ENCODE assay signal across 18 cellular contexts in genomic region chr3:195453236-195453635, GRCh38. TPM values are rescaled to one million over a fixed set of nuclear protein-coding genes. Genes with fewer than 3 reads are reported as not detected.
A peak's percentile ranks its signal among the peaks of the same experiment; 100 is the strongest.
DNase-seq lines count a peak whose midpoint lies in the region; ATAC-seq and TF ChIP-seq lines count a peak whose summit lies in the region.
"Had no signal": no experiment of that assay in that cellular context is flagged by ENCODE, and none has a peak within 500 bp of the region (broad histone marks: within the 10 kb centered on the region; RNA-seq: fewer than 3 reads in every experiment).

No MANE protein-coding gene starts in this region.

- H3K27ac ChIP-seq in IMR-90 (ENCODE audit: insufficient read depth, low read length) = no peak overlapping the region
- H3K27ac ChIP-seq in naive thymus-derived CD4-positive, alpha-beta T cell (ENCODE audit: low read depth, low read length) = no peak overlapping the region
- H3K27ac ChIP-seq: A549, BLaER1, PC-9, SJCRH30 had no signal

- H2BK20ac ChIP-seq in IMR-90 (ENCODE audit: low read depth, low read length) = no peak overlapping the region

- no peak overlapping the region for H3K4me3 Mint-ChIP-seq in activated CD4-positive, alpha-beta memory T cell treated with anti-CD3 and anti-CD28 coated beads, Interleukin-2, amount 10 ng/mL, durations not matched to agents 7 days and 5 days
- no peak overlapping the region for H3K4me3 Mint-ChIP-seq in activated CD4-positive, alpha-beta memory T cell treated with anti-CD3 and anti-CD28 coated beads for 36 hours
- peak overlapping the region; percentile 25 for H3K4me3 Mint-ChIP-seq in T-helper 2 cell treated with Interferon-gamma antibody and Interleukin-4, amounts not matched to agents 5 μg/mL and 100 μg/mL, for 36 hours
- no peak overlapping the region for H3K4me3 Mint-ChIP-seq in naive thymus-derived CD4-positive, alpha-beta T cell
- H3K4me3 Mint-ChIP-seq: CD8-positive, alpha-beta T cell; H9 had no signal

- H3K4ac ChIP-seq in IMR-90 (ENCODE audit: low read depth, low read length) = no peak overlapping the region

- H3K79me1 ChIP-seq in IMR-90 (ENCODE audit: low read depth in 1 of 2, low read length in 2 of 2) = no peaks in the 10 kb centered on the region; a peak in 1 of 4 replicates

- H2AK5ac ChIP-seq in IMR-90 (ENCODE audit: low read depth, low read length) = no peak overlapping the region

- H2BK15ac ChIP-seq in IMR-90 (ENCODE audit: low read depth, low read length) = 0 out of 3 replicates have a peak overlapping the region, but pooled peaks have one; percentile 70

- peaks cover 11% of the 10 kb centered on the region for H3K4me1 ChIP-seq in IMR-90 (ENCODE audit: control insufficient read depth, insufficient read depth, low read length)
- H3K4me1 ChIP-seq in naive thymus-derived CD4-positive, alpha-beta T cell (ENCODE audit: control insufficient read depth in 2 of 2, insufficient read depth in 2 of 2, low read length in 2 of 2) = peaks cover under 1 to 10% of the 10 kb centered on the region in 2 donors
- H3K4me1 ChIP-seq: A549 had no signal

- POLR2A ChIA-PET in activated CD4-positive, alpha-beta memory T cell treated with anti-CD3 and anti-CD28 coated beads, Interleukin-2, amount 10 ng/mL, durations not matched to agents 7 days and 5 days (lab: Charles Lee) = no interaction called here
- POLR2A ChIA-PET in activated CD4-positive, alpha-beta memory T cell treated with anti-CD3 and anti-CD28 coated beads for 36 hours (lab: Charles Lee) = no interaction called here
- POLR2A ChIA-PET in IMR-90 (lab: Charles Lee; ENCODE audit: unreplicated experiment) = no interaction called here
- POLR2A ChIA-PET in naive thymus-derived CD4-positive, alpha-beta T cell (lab: Charles Lee) = no interaction called here

- H2AFZ ChIP-seq in IMR-90 (replicated peaks; ENCODE audit: low read length, poor library complexity) = no peak overlapping the region
- H2AFZ ChIP-seq: PC-9 had no signal

- no peak overlapping the region for H2BK120ac ChIP-seq in IMR-90 (ENCODE audit: low read depth, low read length)

- no peak overlapping the region for H4K5ac ChIP-seq in IMR-90 (ENCODE audit: low read depth, low read length)

- no peak for TF ChIP-seq RAD21 in IMR-90 (IDR thresholded peaks at IDR 0.05; ENCODE audit: low read length)

- H2AK9ac ChIP-seq in IMR-90 (replicated peaks; ENCODE audit: low read depth, low read length, poor library complexity) = no peak overlapping the region

- no peaks in the 10 kb centered on the region for H3K36me3 ChIP-seq in IMR-90 (ENCODE audit: control insufficient read depth, insufficient read depth, low read length)
- H3K36me3 ChIP-seq in naive thymus-derived CD4-positive, alpha-beta T cell (ENCODE audit: control insufficient read depth in 2 of 3, insufficient read depth in 3 of 3, low read length in 3 of 3) = no peaks in the 10 kb centered on the region
- H3K36me3 ChIP-seq: BLaER1, SJCRH30 had no signal

- no peak overlapping the region for H4K91ac ChIP-seq in IMR-90 (ENCODE audit: insufficient read depth, low read depth, low read length)

- peaks cover 6% of the 10 kb centered on the region for H3K9me1 ChIP-seq in IMR-90 (ENCODE audit: insufficient read depth, low read length)

- H3K18ac ChIP-seq in IMR-90 (ENCODE audit: low read depth, low read length) = no peak overlapping the region

- H3K4me2 ChIP-seq in IMR-90 (ENCODE audit: low read depth, low read length) = no peak overlapping the region
- H3K4me2 ChIP-seq: A549, BLaER1, PC-9 had no signal

- CTCF ChIA-PET in activated CD4-positive, alpha-beta memory T cell treated with anti-CD3 and anti-CD28 coated beads, Interleukin-2, amount 10 ng/mL, durations not matched to agents 7 days and 5 days (lab: Charles Lee) = interaction anchor here (0.6 kb wide), 1 partner anchor 1037 kb away, joined by 6 read pairs; no protein-coding TSS in a partner anchor
- CTCF ChIA-PET in activated CD4-positive, alpha-beta memory T cell treated with anti-CD3 and anti-CD28 coated beads for 36 hours (lab: Charles Lee) = no interaction called here
- CTCF ChIA-PET in IMR-90 (lab: Yijun Ruan, JAX) = no interaction called here
- CTCF ChIA-PET in naive thymus-derived CD4-positive, alpha-beta T cell (lab: Charles Lee) = no interaction called here

- H3K23ac ChIP-seq in IMR-90 (ENCODE audit: low read depth, low read length) = no peak overlapping the region

- dilution Hi-C loops in IMR-90 (cut with HindIII; ENCODE audit: low sequenced_read_pairs, unreplicated experiment) = no loop called here

- H4K8ac ChIP-seq in IMR-90 (ENCODE audit: low read depth in 2 of 2, low read length in 2 of 2) = no peak overlapping the region

- peaks cover 2% of the 10 kb centered on the region for H3K27me3 Mint-ChIP-seq in activated CD4-positive, alpha-beta memory T cell treated with anti-CD3 and anti-CD28 coated beads, Interleukin-2, amount 10 ng/mL, durations not matched to agents 7 days and 5 days
- no peaks in the 10 kb centered on the region for H3K27me3 Mint-ChIP-seq in activated CD4-positive, alpha-beta memory T cell treated with anti-CD3 and anti-CD28 coated beads for 36 hours
- no peaks in the 10 kb centered on the region for H3K27me3 Mint-ChIP-seq in T-helper 2 cell treated with Interferon-gamma antibody and Interleukin-4, amounts not matched to agents 5 μg/mL and 100 μg/mL, for 36 hours (ENCODE audit: low read depth)
- peaks cover 0 to 2% (median 0%) of the 10 kb centered on the region in 5 donors for H3K27me3 Mint-ChIP-seq in naive thymus-derived CD4-positive, alpha-beta T cell

- BruUV-seq in IMR-90 (replicated peaks; lab: Mats Ljungman, UMichigan) = no TSS peak

- H3K56ac ChIP-seq in IMR-90 (ENCODE audit: extremely low read depth, insufficient read depth, low read length) = no peak overlapping the region

- no peak overlapping the region; the same call in 1 of the 2 replicates for H3K14ac ChIP-seq in IMR-90 (replicated peaks; ENCODE audit: low read depth, low read length)

- H2BK5ac ChIP-seq in IMR-90 (ENCODE audit: low read depth, low read length, poor library complexity, severe bottlenecking) = no peak overlapping the region

- H4K20me1 ChIP-seq in IMR-90 (ENCODE audit: insufficient read depth, low read length) = no peaks in the 10 kb centered on the region
- H4K20me1 ChIP-seq: BLaER1 had no signal

- no peak for DNase-seq in activated CD4-positive, alpha-beta memory T cell treated with anti-CD3 and anti-CD28 coated beads, Interleukin-2, amount 10 ng/mL, durations not matched to agents 7 days and 5 days
- no peak for DNase-seq in activated CD4-positive, alpha-beta memory T cell treated with anti-CD3 and anti-CD28 coated beads for 36 hours
- DNase-seq in IMR-90 (no peak), SKM-1 (lab: John Stamatoyannopoulos, UW; ENCODE audit: unreplicated experiment) (no peak), NCI-H510A treated with DMSO at 0.1 percent for 48 hours (lab: John Stamatoyannopoulos, UW) (no peak)
- DNase-seq in T-helper 2 cell treated with Interferon-gamma antibody and Interleukin-4, amounts not matched to agents 5 μg/mL and 100 μg/mL, for 36 hours (ENCODE audit: low spot score) = peak; percentile 28
- no peak for DNase-seq in naive thymus-derived CD4-positive, alpha-beta T cell
- DNase-seq: CD8-positive, alpha-beta T cell; DMS53; EL; H9; NCI-H1105; NCI-H2081; PC-9; SJCRH30 had no signal

- intact Hi-C loops in activated CD4-positive, alpha-beta memory T cell treated with anti-CD3 and anti-CD28 coated beads for 36 hours (cut with micrococcal nuclease) = no loop called here
- intact Hi-C loops in IMR-90 (cut with micrococcal nuclease) = no loop called here
- intact Hi-C loops in naive thymus-derived CD4-positive, alpha-beta T cell (cut with micrococcal nuclease) = no loop called here

- peaks cover 20% of the 10 kb centered on the region for H3K4me1 Mint-ChIP-seq in activated CD4-positive, alpha-beta memory T cell treated with anti-CD3 and anti-CD28 coated beads, Interleukin-2, amount 10 ng/mL, durations not matched to agents 7 days and 5 days
- H3K4me1 Mint-ChIP-seq in activated CD4-positive, alpha-beta memory T cell treated with anti-CD3 and anti-CD28 coated beads for 36 hours (ENCODE audit: low read depth) = peaks cover 6% of the 10 kb centered on the region
- peaks cover 29% of the 10 kb centered on the region for H3K4me1 Mint-ChIP-seq in T-helper 2 cell treated with Interferon-gamma antibody and Interleukin-4, amounts not matched to agents 5 μg/mL and 100 μg/mL, for 36 hours (ENCODE audit: low read depth)
- H3K4me1 Mint-ChIP-seq in naive thymus-derived CD4-positive, alpha-beta T cell = peaks cover 4 to 25% (median 15%) of the 10 kb centered on the region in 7 donors

- ATAC-seq in IMR-90 (ENCODE audit: low read depth) = no peak
- ATAC-seq in naive thymus-derived CD4-positive, alpha-beta T cell = peak; percentile 61
- ATAC-seq: A549; CD8-positive, alpha-beta T cell; GM12878 had no signal

- no peak overlapping the region for H3K4me3 ChIP-seq in IMR-90 (ENCODE audit: insufficient read depth, low read depth, low read length)
- no peak overlapping the region for H3K4me3 ChIP-seq in naive thymus-derived CD4-positive, alpha-beta T cell (ENCODE audit: low read length)
- H3K4me3 ChIP-seq: A549, BLaER1, GM12878, PC-9, SJCRH30 had no signal

- no peak overlapping the region for H3K9ac ChIP-seq in IMR-90 (ENCODE audit: low read depth, low read length)
- H3K9ac ChIP-seq: BLaER1 had no signal

- TF ChIP-seq CTCF in IMR-90 (conservative IDR thresholded peaks at IDR 0.05; ENCODE audit: low read depth, low read length) = no peak

- H3K36me3 Mint-ChIP-seq in activated CD4-positive, alpha-beta memory T cell treated with anti-CD3 and anti-CD28 coated beads, Interleukin-2, amount 10 ng/mL, durations not matched to agents 7 days and 5 days (ENCODE audit: low read depth) = peaks cover 3% of the 10 kb centered on the region
- H3K36me3 Mint-ChIP-seq in activated CD4-positive, alpha-beta memory T cell treated with anti-CD3 and anti-CD28 coated beads for 36 hours = no peaks in the 10 kb centered on the region
- peaks cover 1% of the 10 kb centered on the region for H3K36me3 Mint-ChIP-seq in T-helper 2 cell treated with Interferon-gamma antibody and Interleukin-4, amounts not matched to agents 5 μg/mL and 100 μg/mL, for 36 hours (ENCODE audit: low read depth)
- peaks cover 0 to 2% (median 0%) of the 10 kb centered on the region in 5 donors for H3K36me3 Mint-ChIP-seq in naive thymus-derived CD4-positive, alpha-beta T cell
- H3K36me3 Mint-ChIP-seq: CD8-positive, alpha-beta T cell had no signal

- in situ Hi-C loops in IMR-90 (cut with MboI; ENCODE audit: low sequenced_read_pairs) = no loop called here

- peak overlapping the region; percentile 36 for H3K27ac Mint-ChIP-seq in activated CD4-positive, alpha-beta memory T cell treated with anti-CD3 and anti-CD28 coated beads, Interleukin-2, amount 10 ng/mL, durations not matched to agents 7 days and 5 days
- H3K27ac Mint-ChIP-seq in activated CD4-positive, alpha-beta memory T cell treated with anti-CD3 and anti-CD28 coated beads for 36 hours = no peak overlapping the region
- peak overlapping the region; percentile 34 for H3K27ac Mint-ChIP-seq in T-helper 2 cell treated with Interferon-gamma antibody and Interleukin-4, amounts not matched to agents 5 μg/mL and 100 μg/mL, for 36 hours
- H3K27ac Mint-ChIP-seq in naive thymus-derived CD4-positive, alpha-beta T cell = no peak overlapping the region
- H3K27ac Mint-ChIP-seq: CD8-positive, alpha-beta T cell; H9 had no signal

- peaks cover 6% of the 10 kb centered on the region for H3K9me3 Mint-ChIP-seq in activated CD4-positive, alpha-beta memory T cell treated with anti-CD3 and anti-CD28 coated beads, Interleukin-2, amount 10 ng/mL, durations not matched to agents 7 days and 5 days
- peaks cover 3% of the 10 kb centered on the region for H3K9me3 Mint-ChIP-seq in activated CD4-positive, alpha-beta memory T cell treated with anti-CD3 and anti-CD28 coated beads for 36 hours
- H3K9me3 Mint-ChIP-seq in T-helper 2 cell treated with Interferon-gamma antibody and Interleukin-4, amounts not matched to agents 5 μg/mL and 100 μg/mL, for 36 hours = peaks cover 5% of the 10 kb centered on the region
- H3K9me3 Mint-ChIP-seq in naive thymus-derived CD4-positive, alpha-beta T cell = peaks cover 0 to 6% (median 0%) of the 10 kb centered on the region in 11 donors

- H3K27me3 ChIP-seq in IMR-90 (ENCODE audit: control insufficient read depth, insufficient read depth, low read length) = no peaks in the 10 kb centered on the region
- H3K27me3 ChIP-seq in naive thymus-derived CD4-positive, alpha-beta T cell (ENCODE audit: control insufficient read depth in 2 of 2, insufficient read depth in 2 of 2, low read length in 2 of 2) = no peaks in the 10 kb centered on the region
- H3K27me3 ChIP-seq: BLaER1, SJCRH30 had no signal

- WGBS in IMR-90 (ENCODE audit: extremely low coverage in 2 of 2, insufficient read length in 1 of 2), 2 experiments = no CpG with 5 or more reads among the region's 3 CpGs

- no peak for TF ChIP-seq POLR2A in IMR-90 (IDR thresholded peaks at IDR 0.05; ENCODE audit: low read depth, low read length)

- H3K9me3 ChIP-seq in IMR-90 (ENCODE audit: control insufficient read depth, insufficient read depth, low read length) = no peaks in the 10 kb centered on the region
- no peaks in the 10 kb centered on the region for H3K9me3 ChIP-seq in naive thymus-derived CD4-positive, alpha-beta T cell (ENCODE audit: control insufficient read depth in 2 of 3, low read length in 3 of 3)
- H3K9me3 ChIP-seq: A549, BLaER1, SJCRH30 had no signal

RNA-seq across cellular contexts. Expression of gene ACAP2, which starts 10.4 kb away (rescaled TPM):
- total RNA-seq in activated CD4-positive, alpha-beta memory T cell treated with anti-CD3 and anti-CD28 coated beads, Interleukin-2, amount 10 ng/mL, durations not matched to agents 7 days and 5 days = 10 to 100 TPM; 76.0 to 77.4 TPM
- total RNA-seq in activated CD4-positive, alpha-beta memory T cell treated with anti-CD3 and anti-CD28 coated beads for 36 hours = 10 to 100 TPM; 45.0 to 47.0 TPM
- total RNA-seq in IMR-90 (2012; rRNA removed) = 35.1 and 55.8 TPM in 2 replicates
- polyA plus RNA-seq in IMR-90 (2012; rRNA removed) = 8.3 and 11.9 TPM in 2 replicates
- polyA plus RNA-seq in IMR-90 (2012; cell fraction: cytosol; rRNA removed) = 1.8 and 2.2 TPM in 2 replicates
- polyA plus RNA-seq in IMR-90 (2012; cell fraction: nucleus; rRNA removed; ENCODE audit: low replicate concordance) = 2.2 and 17.1 TPM in 2 replicates
- total RNA-seq in naive thymus-derived CD4-positive, alpha-beta T cell = 100 to 1,000 TPM in 1 of 5 experiments, 10 to 100 TPM in 4; 68.1 to 111 (median 74.2) TPM
- polyA plus RNA-seq in naive thymus-derived CD4-positive, alpha-beta T cell = 10 to 100 TPM; 40.1 to 45.7 TPM

Comparison
In these comparisons a context has a peak if more than half of its experiments do, and no peak if none do; other contexts are left out.
1. H3K27ac Mint-ChIP-seq: peak in activated CD4-positive, alpha-beta memory T cell treated with anti-CD3 and anti-CD28 coated beads, Interleukin-2, amount 10 ng/mL, durations not matched to agents 7 days and 5 days (single experiment) and T-helper 2 cell treated with Interferon-gamma antibody and Interleukin-4, amounts not matched to agents 5 μg/mL and 100 μg/mL, for 36 hours (single experiment); none in activated CD4-positive, alpha-beta memory T cell treated with anti-CD3 and anti-CD28 coated beads for 36 hours (single experiment) and naive thymus-derived CD4-positive, alpha-beta T cell (0 of 9).